ENCODE assay signal across 2 cellular contexts in genomic region chr6:138371452-138371711, GRCh38.
TF ChIP-seq lines count a peak whose summit lies in the region.

No MANE protein-coding gene starts in this region.

TF ChIP-seq in endothelial cell of umbilical vein, 7 proteins besides CTCF, POLR2A, EP300 and RAD21:
- TF ChIP-seq, protein P1, sequence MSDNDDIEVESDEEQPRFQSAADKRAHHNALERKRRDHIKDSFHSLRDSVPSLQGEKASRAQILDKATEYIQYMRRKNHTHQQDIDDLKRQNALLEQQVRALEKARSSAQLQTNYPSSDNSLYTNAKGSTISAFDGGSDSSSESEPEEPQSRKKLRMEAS (IDR thresholded peaks at IDR 0.05; ENCODE audit: insufficient read depth, insufficient read length), result no peak
- TF ChIP-seq MYC (IDR thresholded peaks at IDR 0.05; ENCODE audit: low read depth, low read length) (no peak), POLR2AphosphoS5 (IDR thresholded peaks at IDR 0.05; ENCODE audit: insufficient read depth, low read depth, low read length) (no peak), GATA2 (IDR thresholded peaks at IDR 0.05; ENCODE audit: insufficient read depth, insufficient read length, low read depth, low read length) (no peak), JUN (IDR thresholded peaks at IDR 0.05; ENCODE audit: borderline replicate concordance, insufficient read depth, insufficient read length, low read depth) (no peak), EZH2 (IDR thresholded peaks at IDR 0.05; ENCODE audit: borderline replicate concordance, low read depth, low read length, severe bottlenecking) (no peak), FOS (IDR thresholded peaks at IDR 0.05; ENCODE audit: borderline replicate concordance, insufficient read depth, low read length) (no peak)

TF ChIP-seq in SK-N-SH, 30 proteins besides CTCF, POLR2A, EP300 and RAD21:
- TF ChIP-seq, protein P1 (IDR thresholded peaks at IDR 0.05; ENCODE audit: low read depth), result no peak
- TF ChIP-seq, protein P2, sequence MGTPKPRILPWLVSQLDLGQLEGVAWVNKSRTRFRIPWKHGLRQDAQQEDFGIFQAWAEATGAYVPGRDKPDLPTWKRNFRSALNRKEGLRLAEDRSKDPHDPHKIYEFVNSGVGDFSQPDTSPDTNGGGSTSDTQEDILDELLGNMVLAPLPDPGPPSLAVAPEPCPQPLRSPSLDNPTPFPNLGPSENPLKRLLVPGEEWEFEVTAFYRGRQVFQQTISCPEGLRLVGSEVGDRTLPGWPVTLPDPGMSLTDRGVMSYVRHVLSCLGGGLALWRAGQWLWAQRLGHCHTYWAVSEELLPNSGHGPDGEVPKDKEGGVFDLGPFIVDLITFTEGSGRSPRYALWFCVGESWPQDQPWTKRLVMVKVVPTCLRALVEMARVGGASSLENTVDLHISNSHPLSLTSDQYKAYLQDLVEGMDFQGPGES (IDR thresholded peaks at IDR 0.05; ENCODE audit: low read depth, low read length), result no peak
- TF ChIP-seq MEF2A (IDR thresholded peaks at IDR 0.05; ENCODE audit: borderline replicate concordance, low read depth), result no peak
- no peak for TF ChIP-seq FOXJ3 (CRISPR knock-in tag; IDR thresholded peaks at IDR 0.05)
- no peak for TF ChIP-seq GATA2 (CRISPR knock-in tag; IDR thresholded peaks at IDR 0.05)
- no peak for TF ChIP-seq ZBTB33 (IDR thresholded peaks at IDR 0.05; ENCODE audit: borderline replicate concordance, low read depth)
- TF ChIP-seq TAF1 (IDR thresholded peaks at IDR 0.05; ENCODE audit: borderline replicate concordance, low read depth, low read length), result no peak
- no peak for TF ChIP-seq NRF1 (IDR thresholded peaks at IDR 0.05; ENCODE audit: low read depth, low read length)
- TF ChIP-seq MXI1 (IDR thresholded peaks at IDR 0.05; ENCODE audit: low read depth, low read length), result no peak
- no peak for TF ChIP-seq FOXM1 (IDR thresholded peaks at IDR 0.05; ENCODE audit: low read depth)
- no peak for TF ChIP-seq SIN3A (IDR thresholded peaks at IDR 0.05; ENCODE audit: borderline replicate concordance, low read depth, low read length)
- TF ChIP-seq ELF1 (IDR thresholded peaks at IDR 0.05), result no peak
- TF ChIP-seq CHD2 (IDR thresholded peaks at IDR 0.05; ENCODE audit: low read length, partially characterized antibody), result no peak
- TF ChIP-seq RFX5 (IDR thresholded peaks at IDR 0.05; ENCODE audit: low read length), result no peak
- TF ChIP-seq RCOR1 (IDR thresholded peaks at IDR 0.05; ENCODE audit: low read length), result no peak
- TF ChIP-seq POLR2AphosphoS5 (IDR thresholded peaks at IDR 0.05; ENCODE audit: low read depth, low read length), result no peak
